In the genomic region with DNA sequence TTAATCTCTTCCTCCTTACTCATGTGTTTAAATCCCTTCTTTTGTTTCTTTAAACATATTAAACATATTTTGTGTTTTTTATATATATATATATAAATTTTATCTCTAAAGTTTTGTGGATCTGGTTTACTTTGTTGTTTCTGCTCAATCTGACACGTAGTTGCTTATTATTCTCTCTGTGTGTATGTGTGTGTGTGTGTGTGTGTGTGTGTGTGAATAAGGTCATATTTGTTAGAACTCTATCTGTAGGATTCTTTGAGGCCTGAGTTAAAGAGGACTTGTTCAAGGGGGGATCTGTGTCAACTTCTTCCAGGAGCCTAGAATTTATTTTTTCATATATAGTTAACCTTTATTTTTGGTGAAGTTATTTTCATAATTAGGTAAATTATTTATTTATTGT, we compare ENCODE assay signal across 21 cellular contexts. TPM values are rescaled to one million over a fixed set of nuclear protein-coding genes. Genes with fewer than 3 reads are reported as not detected.
DNase-seq lines count a peak whose midpoint lies in the region; ATAC-seq and TF ChIP-seq lines count a peak whose summit lies in the region.
"Had no signal": no experiment of that assay in that cellular context is flagged by ENCODE, and none has a peak within 500 bp of the region (broad histone marks: within the 10 kb centered on the region; RNA-seq: fewer than 3 reads in every experiment).

No MANE protein-coding gene starts in this region.

- no peak overlapping the region for H3K4me3 ChIP-seq in Peyer's patch
- H3K4me3 ChIP-seq: colonic mucosa, sigmoid colon, SJCRH30 had no signal

- no peak overlapping the region for H2AFZ ChIP-seq in H9 (ENCODE audit: low read length)

- no peak overlapping the region for H4K5ac ChIP-seq in H9 (ENCODE audit: insufficient read length, low read depth, low read length)

- no peak overlapping the region for H2BK5ac ChIP-seq in H9 (ENCODE audit: insufficient read length, low read length)

- no peak overlapping the region for H4K91ac ChIP-seq in H9 (ENCODE audit: insufficient read length, low read depth, low read length)

- H3K4me1 Mint-ChIP-seq in activated T-cell treated with anti-CD3 and anti-CD28 coated beads, Interleukin-2, amount 50 U/mL, for 4 hours (ENCODE audit: low read depth), result peaks cover 76% of the 10 kb centered on the region
- H3K4me1 Mint-ChIP-seq in activated naive CD8-positive, alpha-beta T cell treated with anti-CD3 and anti-CD28 coated beads, Interleukin-2, amount 50 U/mL, for 24 hours, result peaks cover 77% of the 10 kb centered on the region
- peaks cover 70% of the 10 kb centered on the region for H3K4me1 Mint-ChIP-seq in stimulated activated effector memory CD8-positive, alpha-beta T cell treated with anti-CD3 and anti-CD28 coated beads, Interleukin-12 subunit alpha, Interleukin-12 subunit beta, amount 100 ng/mL, for 72 hours
- no peaks in the 10 kb centered on the region for H3K4me1 Mint-ChIP-seq in H9

- H3K9me3 Mint-ChIP-seq in activated T-cell treated with anti-CD3 and anti-CD28 coated beads, Interleukin-2, amount 50 U/mL, for 4 hours, result no peaks in the 10 kb centered on the region
- H3K9me3 Mint-ChIP-seq in activated naive CD8-positive, alpha-beta T cell treated with anti-CD3 and anti-CD28 coated beads, Interleukin-2, amount 50 U/mL, for 24 hours, result no peaks in the 10 kb centered on the region
- no peaks in the 10 kb centered on the region for H3K9me3 Mint-ChIP-seq in stimulated activated effector memory CD8-positive, alpha-beta T cell treated with anti-CD3 and anti-CD28 coated beads, Interleukin-12 subunit alpha, Interleukin-12 subunit beta, amount 100 ng/mL, for 72 hours
- no peaks in the 10 kb centered on the region for H3K9me3 Mint-ChIP-seq in H9
- H3K9me3 Mint-ChIP-seq: WTC11 had no signal

- H2BK20ac ChIP-seq in H9 (ENCODE audit: low read depth, low read length, poor library complexity, severe bottlenecking), result no peak overlapping the region

- no CpG with 5 or more reads among the region's 1 CpG for WGBS in H9 (ENCODE audit: extremely low coverage, insufficient read length, low lambda C conversion rate)

- intact Hi-C loops in left ventricle myocardium superior (cut with micrococcal nuclease), result no loop called here

- H4K8ac ChIP-seq in H9 (replicated peaks; ENCODE audit: insufficient read length, low read depth, low read length), result no peak overlapping the region

- H2AK5ac ChIP-seq in H9 (ENCODE audit: insufficient read length, low read length), result no peak overlapping the region

- DNase-seq in activated T-cell treated with anti-CD3 and anti-CD28 coated beads, Interleukin-2, amount 50 U/mL, for 4 hours, result no peak
- no peak for DNase-seq in activated T-cell treated with anti-CD3 and anti-CD28 coated beads, Interleukin-2, amount 50 U/mL, for 1 hour
- no peak for DNase-seq in Peyer's patch
- no peak for DNase-seq in activated naive CD8-positive, alpha-beta T cell treated with anti-CD3 and anti-CD28 coated beads, Interleukin-2, amount 50 U/mL, for 24 hours
- no peak for DNase-seq in stimulated activated effector memory CD8-positive, alpha-beta T cell treated with anti-CD3 and anti-CD28 coated beads, Interleukin-12 subunit alpha, Interleukin-12 subunit beta, amount 100 ng/mL, for 72 hours (ENCODE audit: low spot score in 2 of 2)
- DNase-seq in activated gamma-delta T cell treated with Interleukin-2 at 50 U/mL for 16 hours, result no peak
- DNase-seq in H9, result no peak
- DNase-seq in left ventricle myocardium superior, result no peak
- DNase-seq: brain microvascular endothelial cell; C1 segment of cervical spinal cord; colonic mucosa; NCI-H1417 treated with DMSO at 0.1 percent for 48 hours; NCI-H2107; NK-92 treated with Interleukin-12 subunit alpha and Interleukin-12 subunit beta, amount 100 ng/mL, for 24 hours; posterior cingulate gyrus; sigmoid colon; SJCRH30 had no signal

- no peak overlapping the region for H3K4ac ChIP-seq in H9 (ENCODE audit: low read depth, low read length)

- H3K27ac ChIP-seq in Peyer's patch (peak overlapping the region; percentile 38 to 76 (median 70)), H9 (ENCODE audit: insufficient read length, low read depth, low read length) (no peak overlapping the region)
- H3K27ac ChIP-seq: brain microvascular endothelial cell, sigmoid colon, SJCRH30 had no signal

- no peak overlapping the region for H2BK12ac ChIP-seq in H9 (ENCODE audit: insufficient read length, low read depth, low read length)

- no peak overlapping the region for H3K23ac ChIP-seq in H9 (ENCODE audit: insufficient read length, low read depth, low read length)

- H3T11ph ChIP-seq in H9 (ENCODE audit: low read length), result no peak overlapping the region

- peak overlapping the region; percentile 93 for H3K27ac Mint-ChIP-seq in activated naive CD8-positive, alpha-beta T cell treated with anti-CD3 and anti-CD28 coated beads, Interleukin-2, amount 50 U/mL, for 24 hours
- peak overlapping the region; percentile 96 for H3K27ac Mint-ChIP-seq in stimulated activated effector memory CD8-positive, alpha-beta T cell treated with anti-CD3 and anti-CD28 coated beads, Interleukin-12 subunit alpha, Interleukin-12 subunit beta, amount 100 ng/mL, for 72 hours
- no peak overlapping the region for H3K27ac Mint-ChIP-seq in H9
- H3K27ac Mint-ChIP-seq: WTC11 had no signal

- peaks cover 31% of the 10 kb centered on the region for H3K36me3 Mint-ChIP-seq in activated T-cell treated with anti-CD3 and anti-CD28 coated beads, Interleukin-2, amount 50 U/mL, for 4 hours (ENCODE audit: insufficient read depth)
- peaks cover 48% of the 10 kb centered on the region for H3K36me3 Mint-ChIP-seq in activated naive CD8-positive, alpha-beta T cell treated with anti-CD3 and anti-CD28 coated beads, Interleukin-2, amount 50 U/mL, for 24 hours (ENCODE audit: low read depth)
- peaks cover 75% of the 10 kb centered on the region for H3K36me3 Mint-ChIP-seq in stimulated activated effector memory CD8-positive, alpha-beta T cell treated with anti-CD3 and anti-CD28 coated beads, Interleukin-12 subunit alpha, Interleukin-12 subunit beta, amount 100 ng/mL, for 72 hours
- H3K36me3 Mint-ChIP-seq in H9 (ENCODE audit: insufficient read depth in 1 of 3, low read depth in 3 of 3), result no peaks in the 10 kb centered on the region
- H3K36me3 Mint-ChIP-seq: WTC11 had no signal

- no peak overlapping the region for H3K18ac ChIP-seq in H9 (ENCODE audit: insufficient read length, low read depth, low read length)

- H3K79me1 ChIP-seq in H9 (ENCODE audit: insufficient read depth, low read depth, low read length, poor library complexity, severe bottlenecking), result no peaks in the 10 kb centered on the region

- H2BK15ac ChIP-seq in H9 (ENCODE audit: low read depth, low read length), result no peak overlapping the region

- TF ChIP-seq POLR2A in Peyer's patch (IDR thresholded peaks at IDR 0.05), result no peak

- H3K27me3 ChIP-seq in Peyer's patch, result no peaks in the 10 kb centered on the region
- H3K27me3 ChIP-seq in H9 (ENCODE audit: insufficient read depth, low read length), result no peaks in the 10 kb centered on the region
- H3K27me3 ChIP-seq: brain microvascular endothelial cell, colonic mucosa, sigmoid colon, SJCRH30 had no signal

- no peak overlapping the region for H3K4me2 ChIP-seq in H9 (ENCODE audit: insufficient read depth, insufficient read length, low read length)

- no peak overlapping the region for H3K56ac ChIP-seq in H9 (ENCODE audit: insufficient read length, low read depth, low read length)

- no peak for ATAC-seq in activated T-cell treated with anti-CD3 and anti-CD28 coated beads, Interleukin-2, amount 50 U/mL, for 4 hours
- no peak for ATAC-seq in activated naive CD8-positive, alpha-beta T cell treated with anti-CD3 and anti-CD28 coated beads, Interleukin-2, amount 50 U/mL, for 24 hours
- no peak for ATAC-seq in stimulated activated effector memory CD8-positive, alpha-beta T cell treated with anti-CD3 and anti-CD28 coated beads, Interleukin-12 subunit alpha, Interleukin-12 subunit beta, amount 100 ng/mL, for 72 hours
- ATAC-seq in left ventricle myocardium superior, result no peak
- ATAC-seq: Panc1, WTC11 had no signal

- H3K4me3 Mint-ChIP-seq in activated T-cell treated with anti-CD3 and anti-CD28 coated beads, Interleukin-2, amount 50 U/mL, for 4 hours, result peak overlapping the region; percentile 73
- peak overlapping the region; percentile 93 for H3K4me3 Mint-ChIP-seq in activated naive CD8-positive, alpha-beta T cell treated with anti-CD3 and anti-CD28 coated beads, Interleukin-2, amount 50 U/mL, for 24 hours
- peak overlapping the region; percentile 79 for H3K4me3 Mint-ChIP-seq in stimulated activated effector memory CD8-positive, alpha-beta T cell treated with anti-CD3 and anti-CD28 coated beads, Interleukin-12 subunit alpha, Interleukin-12 subunit beta, amount 100 ng/mL, for 72 hours
- no peak overlapping the region for H3K4me3 Mint-ChIP-seq in H9
- H3K4me3 Mint-ChIP-seq: WTC11 had no signal

- H3K9me3 ChIP-seq in Peyer's patch (no peaks in the 10 kb centered on the region), H9 (ENCODE audit: control insufficient read depth, low read depth, low read length) (no peaks in the 10 kb centered on the region)
- H3K9me3 ChIP-seq: colonic mucosa, sigmoid colon, SJCRH30 had no signal

- H2BK120ac ChIP-seq in H9 (ENCODE audit: low read depth, low read length, poor library complexity, severe bottlenecking), result no peak overlapping the region

- H4K20me1 ChIP-seq in H9 (ENCODE audit: control insufficient read depth, insufficient read depth, insufficient read length), result no peaks in the 10 kb centered on the region

- H3K27me3 Mint-ChIP-seq in activated T-cell treated with anti-CD3 and anti-CD28 coated beads, Interleukin-2, amount 50 U/mL, for 4 hours (ENCODE audit: low read depth), result no peaks in the 10 kb centered on the region
- no peaks in the 10 kb centered on the region for H3K27me3 Mint-ChIP-seq in activated naive CD8-positive, alpha-beta T cell treated with anti-CD3 and anti-CD28 coated beads, Interleukin-2, amount 50 U/mL, for 24 hours
- no peaks in the 10 kb centered on the region for H3K27me3 Mint-ChIP-seq in H9 (ENCODE audit: low read depth)

- H3K4me1 ChIP-seq in Peyer's patch (peaks cover 0 to 3% (median 0%) of the 10 kb centered on the region in 4 donors), H9 (ENCODE audit: insufficient read depth, low read length) (no peaks in the 10 kb centered on the region)
- H3K4me1 ChIP-seq: colonic mucosa, sigmoid colon had no signal

- no peaks in the 10 kb centered on the region for H3K23me2 ChIP-seq in H9 (ENCODE audit: insufficient read length, low read depth, low read length, poor library complexity, severe bottlenecking)

- no peak overlapping the region for H3K9ac ChIP-seq in H9 (ENCODE audit: extremely low read depth, insufficient read length, low read length)

- no peaks in the 10 kb centered on the region for H3K79me2 ChIP-seq in H9 (ENCODE audit: insufficient read depth, low read length)

- no peak for TF ChIP-seq CTCF in Peyer's patch (IDR thresholded peaks at IDR 0.05)
- TF ChIP-seq CTCF in H9 (conservative IDR thresholded peaks at IDR 0.05), result no peak

- H3K14ac ChIP-seq in H9 (ENCODE audit: insufficient read depth, low read length), result no peak overlapping the region

- no peaks in the 10 kb centered on the region for H3K36me3 ChIP-seq in Peyer's patch
- H3K36me3 ChIP-seq: brain microvascular endothelial cell, colonic mucosa, sigmoid colon, SJCRH30 had no signal

RNA-seq across cellular contexts. Expression of gene GPR65, which starts 2.7 kb away (rescaled TPM):
- 1 to 10 TPM; 4.8 to 5.3 (median 4.8) TPM for total RNA-seq in activated T-cell treated with anti-CD3 and anti-CD28 coated beads, Interleukin-2, amount 50 U/mL, for 4 hours
- total RNA-seq in Peyer's patch (1 to 10 TPM in 3 of 4 donors, under 1 TPM in 1; 0.76 to 1.7 (median 1.2) TPM), H9 (2021) (not detected in 2 replicates), left ventricle myocardium superior (0.42 TPM)
- total RNA-seq: glomerular endothelial cell, LHCN-M2, WTC11 had no signal

RNA-seq across cellular contexts. Expression of gene GALC, which starts 14.6 kb away (rescaled TPM):
- 1 to 10 TPM; 5.6 to 6.6 (median 5.7) TPM for total RNA-seq in activated T-cell treated with anti-CD3 and anti-CD28 coated beads, Interleukin-2, amount 50 U/mL, for 4 hours
- 10 to 100 TPM in 3 of 4 donors, 1 to 10 TPM in 1; 8.3 to 47.6 (median 42.3) TPM for total RNA-seq in Peyer's patch
- total RNA-seq in H9 (2021), result 9.1 and 12.4 TPM in 2 replicates
- 15.2 TPM for total RNA-seq in left ventricle myocardium superior

Comparison
In these comparisons a context has a peak if more than half of its experiments do, and no peak if none do; other contexts are left out.
1. H3K4me3 Mint-ChIP-seq: peak in activated T-cell treated with anti-CD3 and anti-CD28 coated beads, Interleukin-2, amount 50 U/mL, for 4 hours (single experiment), activated naive CD8-positive, alpha-beta T cell treated with anti-CD3 and anti-CD28 coated beads, Interleukin-2, amount 50 U/mL, for 24 hours (single experiment) and stimulated activated effector memory CD8-positive, alpha-beta T cell treated with anti-CD3 and anti-CD28 coated beads, Interleukin-12 subunit alpha, Interleukin-12 subunit beta, amount 100 ng/mL, for 72 hours (single experiment); none in H9 (0 of 2).
2. H3K27ac Mint-ChIP-seq: peak in activated naive CD8-positive, alpha-beta T cell treated with anti-CD3 and anti-CD28 coated beads, Interleukin-2, amount 50 U/mL, for 24 hours (single experiment) and stimulated activated effector memory CD8-positive, alpha-beta T cell treated with anti-CD3 and anti-CD28 coated beads, Interleukin-12 subunit alpha, Interleukin-12 subunit beta, amount 100 ng/mL, for 72 hours (single experiment); none in H9 (0 of 3).